ENCODE assay signal across 2 cellular contexts in genomic region chr7:13098161-13098560, GRCh38.
TF ChIP-seq lines count a peak whose summit lies in the region.

No MANE protein-coding gene starts in this region.

TF ChIP-seq in HCT116, 20 proteins besides CTCF, POLR2A, EP300 and RAD21 (continued from another document):
- TF ChIP-seq MAX (IDR thresholded peaks at IDR 0.05): no peak
- no peak for TF ChIP-seq YY1 (IDR thresholded peaks at IDR 0.05; ENCODE audit: extremely low read depth, insufficient replicate concordance, low read depth, low read length)
- no peak for TF ChIP-seq ATF3 (IDR thresholded peaks at IDR 0.05)
- no peak for TF ChIP-seq EGR1 (IDR thresholded peaks at IDR 0.05; ENCODE audit: low read depth)

TF ChIP-seq in SK-N-SH treated with all-trans-retinoic acid at 6 μM for 48 hours, 23 proteins besides CTCF, POLR2A, EP300 and RAD21 (continued from another document):
- no peak for TF ChIP-seq CSRNP3 (CRISPR knock-in tag; IDR thresholded peaks at IDR 0.05)
- no peak for TF ChIP-seq CREB5 (CRISPR knock-in tag; IDR thresholded peaks at IDR 0.05; ENCODE audit: low read depth)
- TF ChIP-seq ZNF8 (CRISPR knock-in tag; IDR thresholded peaks at IDR 0.05): no peak
- no peak for TF ChIP-seq BACH2 (CRISPR knock-in tag; IDR thresholded peaks at IDR 0.05; ENCODE audit: borderline replicate concordance)
- TF ChIP-seq OSR1 (CRISPR knock-in tag; IDR thresholded peaks at IDR 0.05): no peak
- no peak for TF ChIP-seq ZFP3 (CRISPR knock-in tag; IDR thresholded peaks at IDR 0.05)
- no peak for TF ChIP-seq PATZ1 (CRISPR knock-in tag; IDR thresholded peaks at IDR 0.05; ENCODE audit: borderline replicate concordance)
- TF ChIP-seq RARB (CRISPR knock-in tag; IDR thresholded peaks at IDR 0.05): no peak
- TF ChIP-seq ESRRG (CRISPR knock-in tag; IDR thresholded peaks at IDR 0.05): no peak
- no peak for TF ChIP-seq CSDC2 (CRISPR knock-in tag; IDR thresholded peaks at IDR 0.05)
- no peak for TF ChIP-seq ZNF70 (CRISPR knock-in tag; IDR thresholded peaks at IDR 0.05)
- no peak for TF ChIP-seq ZFP30 (CRISPR knock-in tag; IDR thresholded peaks at IDR 0.05)
- TF ChIP-seq ISL1 (CRISPR knock-in tag; IDR thresholded peaks at IDR 0.05): no peak
